Comparison of ENCODE assay signal across 10 cellular contexts in genomic region chr3:48662140-48662752, GRCh38. TPM values are rescaled to one million over a fixed set of nuclear protein-coding genes. Genes with fewer than 3 reads are reported as not detected.
DNase-seq lines count a peak whose midpoint lies in the region; ATAC-seq and TF ChIP-seq lines count a peak whose summit lies in the region.
"Had no signal": no experiment of that assay in that cellular context is flagged by ENCODE, and none has a peak within 500 bp of the region (broad histone marks: within the 10 kb centered on the region; RNA-seq: fewer than 3 reads in every experiment).

No MANE protein-coding gene starts in this region.

- H3K27me3 Mint-ChIP-seq in H9 (ENCODE audit: low read depth) (peaks cover 4% of the 10 kb centered on the region; the same call in 1 of the 2 replicates), brain (peaks cover 14% of the 10 kb centered on the region), mesothelial cell of epicardium (ENCODE audit: low read depth) (peaks cover 15% of the 10 kb centered on the region)

- DNase-seq in H9: peak; percentile 47
- no peak for DNase-seq in mesothelial cell of epicardium (ENCODE audit: low spot score in 2 of 2, unreplicated experiment in 2 of 2)
- no peak for DNase-seq in H4 (ENCODE audit: low spot score)
- no peak for DNase-seq in GF-D8 (lab: John Stamatoyannopoulos, UW)

- no peaks in the 10 kb centered on the region for H4K20me1 ChIP-seq in H9 (ENCODE audit: control insufficient read depth, insufficient read depth, insufficient read length)

- no peak overlapping the region for H3K9ac ChIP-seq in H9 (ENCODE audit: extremely low read depth, insufficient read length, low read length)

- no peak overlapping the region for H4K91ac ChIP-seq in H9 (ENCODE audit: insufficient read length, low read depth, low read length)

- H3K4ac ChIP-seq in H9 (ENCODE audit: low read depth, low read length): no peak overlapping the region

- no peak for TF ChIP-seq CTCF in H9 (conservative IDR thresholded peaks at IDR 0.05)
- no peak for TF ChIP-seq CTCF in brain (conservative IDR thresholded peaks at IDR 0.05)
- no peak for TF ChIP-seq CTCF in mesothelial cell of epicardium (IDR thresholded peaks at IDR 0.05; ENCODE audit: unreplicated experiment)

- no peak overlapping the region for H2BK12ac ChIP-seq in H9 (ENCODE audit: insufficient read length, low read depth, low read length)

- peak overlapping the region; percentile 88 to 92 for H3K4me3 Mint-ChIP-seq in H9
- H3K4me3 Mint-ChIP-seq in brain: peak overlapping the region; percentile 84 to 99 (median 92)
- H3K4me3 Mint-ChIP-seq in mesothelial cell of epicardium: peak overlapping the region; percentile 64

- peaks cover 13% of the 10 kb centered on the region; the same call in 1 of the 2 replicates for H3K36me3 ChIP-seq in ACC112 (ENCODE audit: insufficient read depth, low read length)
- H3K36me3 ChIP-seq: SJSA1 had no signal

- no peak for TF ChIP-seq POLR2A in GM18505 (IDR thresholded peaks at IDR 0.05; ENCODE audit: borderline replicate concordance, extremely low read depth, insufficient read depth, insufficient read length)

- H4K5ac ChIP-seq in H9 (ENCODE audit: insufficient read length, low read depth, low read length): no peak overlapping the region

- WGBS in H9 (ENCODE audit: extremely low coverage, insufficient read length, low lambda C conversion rate): no CpG with 5 or more reads among the region's 47 CpGs

- H3K23ac ChIP-seq in H9 (ENCODE audit: insufficient read length, low read depth, low read length): no peak overlapping the region

- no peak overlapping the region for H3T11ph ChIP-seq in H9 (ENCODE audit: low read length)

- peak overlapping the region; percentile 63 for H3K4me2 ChIP-seq in H9 (ENCODE audit: insufficient read depth, insufficient read length, low read length)

- H3K18ac ChIP-seq in H9 (ENCODE audit: insufficient read length, low read depth, low read length): no peak overlapping the region

- H3K4me1 ChIP-seq in ACC112 (ENCODE audit: control insufficient read depth, insufficient read depth, low read length, unreplicated experiment): peaks cover 11% of the 10 kb centered on the region
- H3K4me1 ChIP-seq in H9 (ENCODE audit: insufficient read depth, low read length): no peaks in the 10 kb centered on the region

- H2AK5ac ChIP-seq in H9 (ENCODE audit: insufficient read length, low read length): no peak overlapping the region

- H3K79me1 ChIP-seq in H9 (ENCODE audit: insufficient read depth, low read depth, low read length, poor library complexity, severe bottlenecking): no peaks in the 10 kb centered on the region

- peaks cover 24 to 47% (median 38%) of the 10 kb centered on the region in 3 experiments for H3K36me3 Mint-ChIP-seq in H9 (ENCODE audit: insufficient read depth in 1 of 3, low read depth in 3 of 3)
- H3K36me3 Mint-ChIP-seq in brain: peaks cover 56% of the 10 kb centered on the region
- H3K36me3 Mint-ChIP-seq in mesothelial cell of epicardium: peaks cover 7% of the 10 kb centered on the region

- H3K4me3 ChIP-seq in ACC112 (ENCODE audit: low read depth, low read length): peak overlapping the region; percentile 89

- H2BK5ac ChIP-seq in H9 (ENCODE audit: insufficient read length, low read length): no peak overlapping the region

- H2BK20ac ChIP-seq in H9 (ENCODE audit: low read depth, low read length, poor library complexity, severe bottlenecking): no peak overlapping the region

- ATAC-seq in HG03095 (IDR thresholded peaks at IDR 0.05; ENCODE audit: unreplicated experiment) (no peak), GM18505 (IDR thresholded peaks at IDR 0.05; ENCODE audit: unreplicated experiment) (no peak)

- H2BK120ac ChIP-seq in H9 (ENCODE audit: low read depth, low read length, poor library complexity, severe bottlenecking): no peak overlapping the region

- H3K27ac Mint-ChIP-seq in H9: peak overlapping the region in 1 of 3 experiments; percentile 84; a peak in 1 of 7 replicates
- H3K27ac Mint-ChIP-seq in brain: peak overlapping the region in 4 of 5 experiments; percentile 85 to 100 (median 99)
- peak overlapping the region; percentile 48 for H3K27ac Mint-ChIP-seq in mesothelial cell of epicardium

- H4K8ac ChIP-seq in H9 (replicated peaks; ENCODE audit: insufficient read length, low read depth, low read length): no peak overlapping the region

- H3K79me2 ChIP-seq in ACC112 (ENCODE audit: control insufficient read depth, insufficient read depth, low read length, unreplicated experiment) (no peaks in the 10 kb centered on the region), H9 (ENCODE audit: insufficient read depth, low read length) (no peaks in the 10 kb centered on the region)

- H3K4me1 Mint-ChIP-seq in H9 (peaks cover 16 to 17% of the 10 kb centered on the region in 2 experiments), brain (peaks cover 44% of the 10 kb centered on the region), mesothelial cell of epicardium (peaks cover 14% of the 10 kb centered on the region)

- H3K9me3 Mint-ChIP-seq in H9: peaks cover 2 to 3% of the 10 kb centered on the region in 2 experiments; a peak in 2 of 5 replicates
- H3K9me3 Mint-ChIP-seq in brain: peaks cover 0 to 19% (median 0%) of the 10 kb centered on the region in 5 experiments
- H3K9me3 Mint-ChIP-seq in mesothelial cell of epicardium: no peaks in the 10 kb centered on the region

- H2BK15ac ChIP-seq in H9 (ENCODE audit: low read depth, low read length): no peak overlapping the region

- no peak overlapping the region for H2AFZ ChIP-seq in ACC112 (ENCODE audit: low read length, unreplicated experiment)
- no peak overlapping the region for H2AFZ ChIP-seq in H9 (ENCODE audit: low read length)

- no peak overlapping the region for H3K27ac ChIP-seq in ACC112 (ENCODE audit: low read depth, low read length)
- H3K27ac ChIP-seq in H9 (ENCODE audit: insufficient read length, low read depth, low read length): no peak overlapping the region

- peaks cover 18% of the 10 kb centered on the region for H3K23me2 ChIP-seq in H9 (ENCODE audit: insufficient read length, low read depth, low read length, poor library complexity, severe bottlenecking)

- no peak overlapping the region for H3K14ac ChIP-seq in H9 (ENCODE audit: insufficient read depth, low read length)

- H3K56ac ChIP-seq in H9 (ENCODE audit: insufficient read length, low read depth, low read length): no peak overlapping the region

- no peaks in the 10 kb centered on the region for H3K9me3 ChIP-seq in H9 (ENCODE audit: control insufficient read depth, low read depth, low read length)
- H3K9me3 ChIP-seq: SJSA1 had no signal

- H3K27me3 ChIP-seq in ACC112 (ENCODE audit: insufficient read depth, low read length) (no peaks in the 10 kb centered on the region), H9 (ENCODE audit: insufficient read depth, low read length) (no peaks in the 10 kb centered on the region)

RNA-seq across cellular contexts. Expression of gene CELSR3, which starts 0.4 kb away (rescaled TPM):
- total RNA-seq in H9 (2021) (23.5 and 23.9 TPM in 2 replicates), mesothelial cell of epicardium (5.0 to 5.6 TPM (median 5.2 TPM) in 3 replicates)
- 23.1 TPM for polyA plus RNA-seq in brain (ENCODE audit: insufficient read depth, low read depth, low replicate concordance)
- 3.0 and 3.1 TPM in 2 replicates for total RNA-seq in H4 (2014; rRNA removed; shearing (Covaris generic))

RNA-seq across cellular contexts. Expression of gene NCKIPSD, which starts 23.5 kb away (rescaled TPM):
- 38.3 and 46.0 TPM in 2 replicates for total RNA-seq in H9 (2021)
- polyA plus RNA-seq in brain (ENCODE audit: insufficient read depth, low read depth, low replicate concordance): 42.2 TPM
- total RNA-seq in mesothelial cell of epicardium: 30.7 to 33.5 TPM (median 31.9 TPM) in 3 replicates
- 8.8 and 21.1 TPM in 2 replicates for total RNA-seq in H4 (2014; rRNA removed; shearing (Covaris generic))

RNA-seq across cellular contexts. Expression of gene SLC26A6, which starts 27.0 kb away (rescaled TPM):
- total RNA-seq in H9 (2021) (56.7 and 61.3 TPM in 2 replicates), mesothelial cell of epicardium (18.0 to 22.7 TPM (median 21.6 TPM) in 3 replicates)
- polyA plus RNA-seq in brain (ENCODE audit: insufficient read depth, low read depth, low replicate concordance): 3.8 TPM
- total RNA-seq in H4 (2014; rRNA removed; shearing (Covaris generic)): 7.8 and 9.6 TPM in 2 replicates

RNA-seq across cellular contexts. Expression of gene TMEM89, which starts 40.7 kb away (rescaled TPM):
- total RNA-seq in H9 (2021) (0.70 and 0.74 TPM in 2 replicates), mesothelial cell of epicardium (0.84 TPM in 1 of 3 replicates, not detected in the others)
- polyA plus RNA-seq in brain (ENCODE audit: insufficient read depth, low read depth, low replicate concordance): not detected
- total RNA-seq in H4 (2014; rRNA removed; shearing (Covaris generic)): not detected in 2 replicates
- total RNA-seq: M059J, SJSA1 had no signal

RNA-seq across cellular contexts. Expression of gene UQCRC1, which starts 52.8 kb away (rescaled TPM):
- total RNA-seq in H9 (2021) (285 and 299 TPM in 2 replicates), mesothelial cell of epicardium (161 to 171 TPM (median 164 TPM) in 3 replicates)
- 205 TPM for polyA plus RNA-seq in brain (ENCODE audit: insufficient read depth, low read depth, low replicate concordance)
- 171 and 176 TPM in 2 replicates for total RNA-seq in H4 (2014; rRNA removed; shearing (Covaris generic))
